In genomic region chr22:38178605-38178937, GRCh38 we compare ENCODE assay signal across 8 cellular contexts. TPM values are rescaled to one million over a fixed set of nuclear protein-coding genes. Genes with fewer than 3 reads are reported as not detected.
A peak's percentile ranks its signal among the peaks of the same experiment; 100 is the strongest.
DNase-seq lines count a peak whose midpoint lies in the region; ATAC-seq and TF ChIP-seq lines count a peak whose summit lies in the region.
"Not testable (repeated sequence)": the region's sequence is repeated elsewhere in the genome, so short reads cannot be mapped to it uniquely, and the experiment has no call there.

No MANE protein-coding gene starts in this region.

- not testable (repeated sequence) for TF ChIP-seq CTCF in 22Rv1 (IDR thresholded peaks at IDR 0.05); MCF 10A (IDR thresholded peaks at IDR 0.05; ENCODE audit: unreplicated experiment); foreskin keratinocyte (conservative IDR thresholded peaks at IDR 0.05); lower lobe of right lung (IDR thresholded peaks at IDR 0.05)

- H3K27ac ChIP-seq in 22Rv1 (peak overlapping the region; percentile 98), HUES48 (ENCODE audit: low read depth, low read length) (peak overlapping the region; percentile 83), foreskin keratinocyte (peak overlapping the region; percentile 96), lower lobe of right lung (peak overlapping the region; percentile 79), trophoblast cell (ENCODE audit: low read depth, low read length) (peak overlapping the region; percentile 86), temporal lobe (ENCODE audit: low read depth, low read length) (peak overlapping the region; percentile 80)

- peak overlapping the region; percentile 58 for H2BK12ac ChIP-seq in trophoblast cell (ENCODE audit: low read length)

- POLR2A ChIA-PET in activated CD4-positive, alpha-beta memory T cell treated with anti-CD3 and anti-CD28 coated beads, Interleukin-2, amount 10 ng/mL, durations not matched to agents 7 days and 5 days (lab: Charles Lee) = interaction anchor here (1.2 to 4.1 kb wide), 4 partner anchors 14 to 36 kb away, joined by 3 to 46 read pairs (median 3); partner anchors contain the start of gene MAFF
- POLR2A ChIA-PET in MCF 10A (lab: Yijun Ruan, JAX) = interaction anchor here (0.9 to 8.5 kb wide), 9 partner anchors 25 to 220 kb away, joined by 3 to 134 read pairs (median 5); partner anchors contain the start of gene MAFF

- H3K4me1 Mint-ChIP-seq in activated CD4-positive, alpha-beta memory T cell treated with anti-CD3 and anti-CD28 coated beads, Interleukin-2, amount 10 ng/mL, durations not matched to agents 7 days and 5 days = peaks cover 82% of the 10 kb centered on the region
- H3K4me1 Mint-ChIP-seq in MCF 10A (ENCODE audit: insufficient read depth, unreplicated experiment) = peaks cover 39% of the 10 kb centered on the region

- H3K36me3 ChIP-seq in HUES48 (ENCODE audit: control insufficient read depth, insufficient read depth, low read length); lower lobe of right lung; trophoblast cell (ENCODE audit: control insufficient read depth in 1 of 2, insufficient read depth in 2 of 2, low read length in 2 of 2): not testable (repeated sequence)

- WGBS in trophoblast cell (ENCODE audit: extremely low coverage, insufficient coverage, insufficient read length) = no CpG with 5 or more reads among the region's 7 CpGs

- peak overlapping the region; percentile 70 for H2BK5ac ChIP-seq in trophoblast cell (ENCODE audit: low read depth, low read length, poor library complexity)

- H2BK120ac ChIP-seq in trophoblast cell (ENCODE audit: insufficient read depth, low read length, poor library complexity) = peak overlapping the region; percentile 57

- H3K4me3 ChIP-seq in HUES48 (ENCODE audit: low read depth, low read length); lower lobe of right lung; trophoblast cell (ENCODE audit: low read depth, low read length): not testable (repeated sequence)

- not testable (repeated sequence) for H3K9me3 ChIP-seq in HUES48 (ENCODE audit: control insufficient read depth, insufficient read depth, low read length); lower lobe of right lung; trophoblast cell (ENCODE audit: insufficient read depth, low read depth, low read length)

- ATAC-seq in foreskin keratinocyte, lower lobe of right lung: not testable (repeated sequence)

- H3K9me3 Mint-ChIP-seq in activated CD4-positive, alpha-beta memory T cell treated with anti-CD3 and anti-CD28 coated beads, Interleukin-2, amount 10 ng/mL, durations not matched to agents 7 days and 5 days; MCF 10A (ENCODE audit: unreplicated experiment): not testable (repeated sequence)

- H3K9ac ChIP-seq in HUES48 (ENCODE audit: low read depth, low read length); trophoblast cell (ENCODE audit: low read length): not testable (repeated sequence)

- H3K79me2 ChIP-seq in trophoblast cell (ENCODE audit: control insufficient read depth, insufficient read depth, low read length, poor library complexity) = not testable (repeated sequence)

- BruUV-seq in MCF 10A (replicated peaks; lab: Mats Ljungman, UMichigan) = not testable (repeated sequence)

- not testable (repeated sequence) for H3K4me2 ChIP-seq in trophoblast cell (ENCODE audit: low read length)

- H4K8ac ChIP-seq in trophoblast cell (ENCODE audit: low read depth, low read length) = peak overlapping the region; percentile 38

- not testable (repeated sequence) for H3K27me3 ChIP-seq in HUES48 (ENCODE audit: control insufficient read depth, insufficient read depth, low read length); foreskin keratinocyte; lower lobe of right lung (ENCODE audit: low read depth); trophoblast cell (ENCODE audit: insufficient read depth, low read length)

- peaks cover 43% of the 10 kb centered on the region for H3K79me1 ChIP-seq in trophoblast cell (ENCODE audit: low read length)

- peak overlapping the region; percentile 20 for H3K18ac ChIP-seq in trophoblast cell (ENCODE audit: low read length)

- H3K27me3 Mint-ChIP-seq in activated CD4-positive, alpha-beta memory T cell treated with anti-CD3 and anti-CD28 coated beads, Interleukin-2, amount 10 ng/mL, durations not matched to agents 7 days and 5 days; MCF 10A (ENCODE audit: insufficient read depth, unreplicated experiment): not testable (repeated sequence)

- H2AFZ ChIP-seq in trophoblast cell (ENCODE audit: insufficient read depth, low read length, poor library complexity) = not testable (repeated sequence)

- intact Hi-C loops in MCF 10A (cut with micrococcal nuclease) = loop anchor here (1.0 kb wide), 1 partner anchor 64 kb away; no protein-coding TSS in a partner anchor
- intact Hi-C loops in lower lobe of right lung (cut with DNase I) = not testable (repeated sequence)

- H2AK5ac ChIP-seq in trophoblast cell (ENCODE audit: low read length) = not testable (repeated sequence)

- not testable (repeated sequence) for H3K4ac ChIP-seq in trophoblast cell (ENCODE audit: low read depth, low read length)

- not testable (repeated sequence) for DNase-seq in activated CD4-positive, alpha-beta memory T cell treated with anti-CD3 and anti-CD28 coated beads, Interleukin-2, amount 10 ng/mL, durations not matched to agents 7 days and 5 days; MCF 10A (ENCODE audit: unreplicated experiment); foreskin keratinocyte; lower lobe of right lung; trophoblast cell

- H3K36me3 Mint-ChIP-seq in activated CD4-positive, alpha-beta memory T cell treated with anti-CD3 and anti-CD28 coated beads, Interleukin-2, amount 10 ng/mL, durations not matched to agents 7 days and 5 days (ENCODE audit: low read depth) = peaks cover 18% of the 10 kb centered on the region
- H3K36me3 Mint-ChIP-seq in MCF 10A (ENCODE audit: insufficient read depth, unreplicated experiment) = peaks cover 12% of the 10 kb centered on the region

- CTCF ChIA-PET in activated CD4-positive, alpha-beta memory T cell treated with anti-CD3 and anti-CD28 coated beads, Interleukin-2, amount 10 ng/mL, durations not matched to agents 7 days and 5 days (lab: Charles Lee) = interaction anchor here (0.7 kb wide), 1 partner anchor 127 kb away, joined by 3 read pairs; no protein-coding TSS in a partner anchor
- CTCF ChIA-PET in MCF 10A (lab: Yijun Ruan, JAX) = interaction anchor here (0.5 to 1.4 kb wide), 9 partner anchors 13 to 126 kb away, joined by 3 to 5 read pairs (median 3); no protein-coding TSS in a partner anchor

- peaks cover 26% of the 10 kb centered on the region for H3K4me1 ChIP-seq in HUES48 (ENCODE audit: control insufficient read depth, insufficient read depth, low read length)
- peaks cover 27% of the 10 kb centered on the region for H3K4me1 ChIP-seq in foreskin keratinocyte
- H3K4me1 ChIP-seq in lower lobe of right lung = peaks cover 67% of the 10 kb centered on the region
- peaks cover 34 to 35% of the 10 kb centered on the region in 2 experiments for H3K4me1 ChIP-seq in trophoblast cell (ENCODE audit: control insufficient read depth in 1 of 2, insufficient read depth in 2 of 2, low read length in 2 of 2)

- H3K27ac Mint-ChIP-seq in activated CD4-positive, alpha-beta memory T cell treated with anti-CD3 and anti-CD28 coated beads, Interleukin-2, amount 10 ng/mL, durations not matched to agents 7 days and 5 days = peak overlapping the region; percentile 73
- peak overlapping the region; percentile 99 for H3K27ac Mint-ChIP-seq in MCF 10A (ENCODE audit: low read depth, unreplicated experiment)

- peak overlapping the region; percentile 76 for H4K91ac ChIP-seq in trophoblast cell (ENCODE audit: low read depth, low read length)

- not testable (repeated sequence) for H3K23ac ChIP-seq in trophoblast cell (ENCODE audit: low read length)

- peak overlapping the region; percentile 21 for H3K14ac ChIP-seq in trophoblast cell (ENCODE audit: low read length)

- H4K12ac ChIP-seq in trophoblast cell (ENCODE audit: low read depth, low read length) = not testable (repeated sequence)

- H3K4me3 Mint-ChIP-seq in activated CD4-positive, alpha-beta memory T cell treated with anti-CD3 and anti-CD28 coated beads, Interleukin-2, amount 10 ng/mL, durations not matched to agents 7 days and 5 days = not testable (repeated sequence)
- peak overlapping the region; percentile 97 for H3K4me3 Mint-ChIP-seq in MCF 10A (ENCODE audit: unreplicated experiment)

RNA-seq across cellular contexts. Expression of gene PLA2G6, which starts 3.1 kb away (rescaled TPM):
- total RNA-seq in activated CD4-positive, alpha-beta memory T cell treated with anti-CD3 and anti-CD28 coated beads, Interleukin-2, amount 10 ng/mL, durations not matched to agents 7 days and 5 days = 10 to 100 TPM; 80.7 to 85.7 TPM
- 37.5 and 40.3 TPM in 2 replicates for total RNA-seq in MCF 10A (2022)
- 3.4 and 4.6 TPM in 2 replicates for total RNA-seq in foreskin keratinocyte
- polyA plus RNA-seq in foreskin keratinocyte = 2.4 and 2.5 TPM in 2 replicates
- 60.8 TPM for total RNA-seq in lower lobe of right lung
- polyA plus RNA-seq in trophoblast cell (2013) = 5.6 and 7.2 TPM in 2 replicates
- total RNA-seq in temporal lobe = 20.9 TPM

RNA-seq across cellular contexts. Expression of gene MAFF, which starts 23.2 kb away (rescaled TPM):
- total RNA-seq in activated CD4-positive, alpha-beta memory T cell treated with anti-CD3 and anti-CD28 coated beads, Interleukin-2, amount 10 ng/mL, durations not matched to agents 7 days and 5 days = 10 to 100 TPM; 15.3 to 16.4 TPM
- total RNA-seq in MCF 10A (2022) (54.7 and 71.4 TPM in 2 replicates), foreskin keratinocyte (21.1 and 23.8 TPM in 2 replicates), lower lobe of right lung (41.3 TPM), temporal lobe (2.0 TPM)
- 18.7 and 20.0 TPM in 2 replicates for polyA plus RNA-seq in foreskin keratinocyte
- 36.7 and 39.8 TPM in 2 replicates for polyA plus RNA-seq in trophoblast cell (2013)
